23 cellular contexts compared by ENCODE assay signal in genomic region chr11:122618927-122619326, GRCh38.
"Had no signal": no experiment of that assay in that cellular context is flagged by ENCODE, and none has a peak within 500 bp of the region (broad histone marks: within the 10 kb centered on the region; RNA-seq: fewer than 3 reads in every experiment).

No MANE protein-coding gene starts in this region.

- H3K27ac Mint-ChIP-seq: dendritic cell treated with granulocyte-macrophage colony-stimulating factor and Interleukin-4, amounts not matched to agents 40 ng/mL and 50 ng/mL, for 4 days; effector memory CD8-positive, alpha-beta T cell; endodermal cell had no signal

- ATAC-seq: effector memory CD8-positive, alpha-beta T cell; esophagus mucosa; foreskin keratinocyte; gastrocnemius medialis; gastroesophageal sphincter had no signal

- H3K9me3 ChIP-seq: colonic mucosa, esophagus squamous epithelium, gastrocnemius medialis had no signal

- H3K4me3 ChIP-seq: colonic mucosa, coronary artery, dorsolateral prefrontal cortex, esophagus muscularis mucosa, esophagus squamous epithelium, gastrocnemius medialis, gastroesophageal sphincter, heart left ventricle had no signal

- H3K4me1 Mint-ChIP-seq: endodermal cell had no signal

- H3K4me3 Mint-ChIP-seq: dendritic cell treated with granulocyte-macrophage colony-stimulating factor and Interleukin-4, amounts not matched to agents 40 ng/mL and 50 ng/mL, for 4 days; effector memory CD8-positive, alpha-beta T cell; endodermal cell had no signal

- H3K4me1 ChIP-seq: colonic mucosa, esophagus muscularis mucosa, esophagus squamous epithelium, foreskin keratinocyte, gastrocnemius medialis, gastroesophageal sphincter, heart left ventricle had no signal

- H3K36me3 ChIP-seq: colonic mucosa, esophagus muscularis mucosa, esophagus squamous epithelium, gastrocnemius medialis, gastroesophageal sphincter, heart left ventricle had no signal

- H3K9me3 Mint-ChIP-seq: dendritic cell treated with granulocyte-macrophage colony-stimulating factor and Interleukin-4, amounts not matched to agents 40 ng/mL and 50 ng/mL, for 4 days; effector memory CD8-positive, alpha-beta T cell had no signal

- DNase-seq: colonic mucosa; cortex of kidney; dermis blood vessel endothelial cell; dorsolateral prefrontal cortex; effector CD4-positive, alpha-beta T cell; effector CD8-positive, alpha-beta T cell; effector memory CD4-positive, alpha-beta T cell; effector memory CD8-positive, alpha-beta T cell; endodermal cell; erythroblast; esophagus squamous epithelium; foreskin fibroblast; foreskin keratinocyte; foreskin melanocyte; gastrocnemius medialis; glutamatergic neuron; heart left ventricle had no signal

- H3K27me3 ChIP-seq: colonic mucosa, dorsolateral prefrontal cortex, esophagus muscularis mucosa, esophagus squamous epithelium, gastrocnemius medialis had no signal

- H3K27ac ChIP-seq: colonic mucosa, coronary artery, dorsolateral prefrontal cortex, epithelial cell of prostate, esophagus muscularis mucosa, esophagus squamous epithelium, foreskin keratinocyte, gastrocnemius medialis, gastroesophageal sphincter, heart left ventricle had no signal
